ENCODE assay signal across 14 cellular contexts in the genomic region with DNA sequence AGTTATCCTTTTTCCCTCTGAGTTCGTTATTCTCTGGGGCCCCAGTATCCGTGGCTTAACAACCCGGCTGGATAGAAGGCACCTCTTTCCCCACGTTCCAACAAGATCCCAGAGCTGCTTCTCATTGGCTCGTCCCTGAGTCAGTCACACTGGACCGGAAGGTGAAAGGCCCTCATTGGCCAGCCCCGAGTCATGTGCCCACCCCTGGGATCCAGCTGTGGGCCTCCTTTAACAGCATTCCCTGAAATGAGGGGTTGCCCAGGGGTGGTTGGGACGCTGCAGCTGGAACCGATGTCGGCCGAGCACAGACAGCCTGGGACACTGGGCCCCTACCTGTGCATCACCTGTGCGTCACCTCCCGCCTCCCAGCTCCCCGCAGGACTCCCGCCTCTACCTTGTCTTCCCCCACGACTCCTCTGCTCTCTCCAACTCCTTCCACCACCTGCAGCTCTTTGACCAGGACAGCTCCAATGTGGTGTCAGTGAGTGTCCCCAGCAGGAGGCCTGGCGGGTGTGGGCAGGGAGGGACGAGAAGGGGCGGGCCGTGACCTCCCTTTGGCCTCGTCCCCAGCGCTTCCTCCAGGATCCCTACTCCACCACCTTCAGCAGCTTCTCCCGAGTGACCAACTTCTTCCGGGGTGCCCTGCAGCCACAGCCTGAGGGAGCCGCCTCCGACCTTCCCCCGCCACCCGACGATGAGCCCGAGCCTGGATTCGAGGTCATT. TPM values are rescaled to one million over a fixed set of nuclear protein-coding genes. Genes with fewer than 3 reads are reported as not detected.
A peak's percentile ranks its signal among the peaks of the same experiment; 100 is the strongest.
DNase-seq lines count a peak whose midpoint lies in the region; ATAC-seq and TF ChIP-seq lines count a peak whose summit lies in the region.
"Had no signal": no experiment of that assay in that cellular context is flagged by ENCODE, and none has a peak within 500 bp of the region (broad histone marks: within the 10 kb centered on the region; RNA-seq: fewer than 3 reads in every experiment).

No MANE protein-coding gene starts in this region.

- peaks cover 18% of the 10 kb centered on the region for H4K20me1 ChIP-seq in neural progenitor cell (ENCODE audit: low read depth)

- no peaks in the 10 kb centered on the region for H3K27me3 ChIP-seq in H7 (ENCODE audit: control insufficient read depth, insufficient read depth, low read length)
- no peaks in the 10 kb centered on the region for H3K27me3 ChIP-seq in neural progenitor cell
- H3K27me3 ChIP-seq: BLaER1 treated with 17β-estradiol and CSF1 and Interleukin-3, amounts not matched to agents 10 nM and 100 nM had no signal

- no peaks in the 10 kb centered on the region for H3K9me3 Mint-ChIP-seq in neural progenitor cell
- H3K9me3 Mint-ChIP-seq: activated CD4-positive, alpha-beta memory T cell treated with anti-CD3 and anti-CD28 coated beads for 36 hours; activated T-helper 1 cell treated with anti-CD3 and anti-CD28 coated beads, Interleukin-12 subunit alpha, Interleukin-12 subunit beta, Interleukin-2, Interleukin-4 antibody, amounts not matched to agents 30 ng/mL and 10 ng/mL and 1 ng/mL, durations not matched to agents 14 hours and 24 hours and 36 hours; immature natural killer cell; nephron had no signal

- ATAC-seq in HG02571 (IDR thresholded peaks at IDR 0.05; ENCODE audit: unreplicated experiment) (no peak), GM19463 (IDR thresholded peaks at IDR 0.05; ENCODE audit: unreplicated experiment) (no peak)

- peak; percentile 97 for DNase-seq in H7
- DNase-seq in amniotic epithelial cell (ENCODE audit: low read depth), result peak; percentile 29
- peak; percentile 41 for DNase-seq in neural progenitor cell (ENCODE audit: low spot score)
- DNase-seq in HK-2 (ENCODE audit: unreplicated experiment), result no peak
- DNase-seq: activated CD4-positive, alpha-beta memory T cell treated with anti-CD3 and anti-CD28 coated beads for 36 hours; immature natural killer cell; NCI-H1417; NCI-H345; substantia nigra had no signal

- no peak overlapping the region for H3K27ac Mint-ChIP-seq in neural progenitor cell
- H3K27ac Mint-ChIP-seq: activated CD4-positive, alpha-beta memory T cell treated with anti-CD3 and anti-CD28 coated beads for 36 hours; activated T-helper 1 cell treated with anti-CD3 and anti-CD28 coated beads, Interleukin-12 subunit alpha, Interleukin-12 subunit beta, Interleukin-2, Interleukin-4 antibody, amounts not matched to agents 30 ng/mL and 10 ng/mL and 1 ng/mL, durations not matched to agents 14 hours and 24 hours and 36 hours; nephron had no signal

- peaks cover 3% of the 10 kb centered on the region for H3F3A ChIP-seq in neural progenitor cell (ENCODE audit: low read depth)

- peaks cover 14% of the 10 kb centered on the region for H3K4me1 Mint-ChIP-seq in neural progenitor cell

- H3K79me2 ChIP-seq in neural progenitor cell (ENCODE audit: low read depth), result peaks cover 13% of the 10 kb centered on the region

- no peaks in the 10 kb centered on the region for H3K9me3 ChIP-seq in neural progenitor cell (ENCODE audit: low read depth)

- peaks cover 35% of the 10 kb centered on the region for H3K36me3 Mint-ChIP-seq in neural progenitor cell

- no peak overlapping the region for H3K4me3 Mint-ChIP-seq in neural progenitor cell
- H3K4me3 Mint-ChIP-seq: activated CD4-positive, alpha-beta memory T cell treated with anti-CD3 and anti-CD28 coated beads for 36 hours; activated T-helper 1 cell treated with anti-CD3 and anti-CD28 coated beads, Interleukin-12 subunit alpha, Interleukin-12 subunit beta, Interleukin-2, Interleukin-4 antibody, amounts not matched to agents 30 ng/mL and 10 ng/mL and 1 ng/mL, durations not matched to agents 14 hours and 24 hours and 36 hours; immature natural killer cell had no signal

- H3K27ac ChIP-seq in neural progenitor cell, result no peak overlapping the region
- H3K27ac ChIP-seq: BLaER1 treated with 17β-estradiol and CSF1 and Interleukin-3, amounts not matched to agents 10 nM and 100 nM had no signal

- no peak overlapping the region for H2AFZ ChIP-seq in neural progenitor cell (replicated peaks)

- H3K4me3 ChIP-seq in H7 (ENCODE audit: insufficient read depth, low read depth, low read length) (no peak overlapping the region), neural progenitor cell (no peak overlapping the region)
- H3K4me3 ChIP-seq: BLaER1 treated with 17β-estradiol and CSF1 and Interleukin-3, amounts not matched to agents 10 nM and 100 nM had no signal

- peaks cover 5% of the 10 kb centered on the region for H3K4me1 ChIP-seq in neural progenitor cell

- TF ChIP-seq CTCF in neural progenitor cell (IDR thresholded peaks at IDR 0.05), result no peak

- H3K27me3 Mint-ChIP-seq in neural progenitor cell (ENCODE audit: insufficient read depth, low read depth), result peaks cover 2% of the 10 kb centered on the region
- H3K27me3 Mint-ChIP-seq: activated CD4-positive, alpha-beta memory T cell treated with anti-CD3 and anti-CD28 coated beads for 36 hours had no signal

- H3K9ac ChIP-seq in neural progenitor cell, result no peak overlapping the region

- H3K4me2 ChIP-seq in neural progenitor cell, result no peak overlapping the region

- H3K36me3 ChIP-seq in H7 (replicated peaks; ENCODE audit: control insufficient read depth, insufficient read depth, low read length) (peaks cover 45% of the 10 kb centered on the region), neural progenitor cell (peaks cover 4% of the 10 kb centered on the region)

RNA-seq across cellular contexts. Expression of a gene that starts 4.3 kb away (rescaled TPM):
- 10.2 and 12.6 TPM in 2 replicates for total RNA-seq in H7 (2014; rRNA removed; shearing (Covaris generic))
- 10.4 and 15.9 TPM in 2 replicates for total RNA-seq in neural progenitor cell (ENCODE audit: low replicate concordance)

RNA-seq across cellular contexts. Expression of a gene that starts 4.7 kb away (rescaled TPM):
- total RNA-seq in H7 (2014; rRNA removed; shearing (Covaris generic)), result 7.2 and 12.9 TPM in 2 replicates
- 2.3 and 13.6 TPM in 2 replicates for total RNA-seq in neural progenitor cell (ENCODE audit: low replicate concordance)

RNA-seq across cellular contexts. Expression of a gene that starts 14.5 kb away (rescaled TPM):
- 76.2 and 94.7 TPM in 2 replicates for total RNA-seq in H7 (2014; rRNA removed; shearing (Covaris generic))
- total RNA-seq in neural progenitor cell (ENCODE audit: low replicate concordance), result 41.1 and 72.4 TPM in 2 replicates

RNA-seq across cellular contexts. Expression of a gene that starts 14.9 kb away (rescaled TPM):
- total RNA-seq in H7 (2014; rRNA removed; shearing (Covaris generic)), result 0.59 and 0.73 TPM in 2 replicates
- total RNA-seq in neural progenitor cell (ENCODE audit: low replicate concordance), result 0.56 TPM in 1 of 2 replicates, not detected in the other

RNA-seq across cellular contexts. Expression of a gene that starts 30.9 kb away (rescaled TPM):
- total RNA-seq in H7 (2014; rRNA removed; shearing (Covaris generic)), result 205 and 219 TPM in 2 replicates
- 63.5 and 218 TPM in 2 replicates for total RNA-seq in neural progenitor cell (ENCODE audit: low replicate concordance)
